Comparison of ENCODE assay signal across 12 cellular contexts in genomic region chrX:153347530-153347929, GRCh38. TPM values are rescaled to one million over a fixed set of nuclear protein-coding genes. Genes with fewer than 3 reads are reported as not detected.
"Had no signal": no experiment of that assay in that cellular context is flagged by ENCODE, and none has a peak within 500 bp of the region (broad histone marks: within the 10 kb centered on the region; RNA-seq: fewer than 3 reads in every experiment).

No MANE protein-coding gene starts in this region.

- H2AFZ ChIP-seq: GM23248 had no signal

- H3K4me2 ChIP-seq: KMS-11 had no signal

- H3K9me3 ChIP-seq: HAP-1 had no signal

- H3K4me1 ChIP-seq: HAP-1 had no signal

- H3K27ac ChIP-seq: GM23248, HL-60, KMS-11 had no signal

- H3K4me3 ChIP-seq: GM23248, HAP-1 had no signal

- ATAC-seq: HCT116 had no signal

- DNase-seq: GM23248, GOT3, H7, HFFc6, IMR-90, KBM-7 had no signal

- H3K9ac ChIP-seq: GM23248, KMS-11 had no signal

RNA-seq across cellular contexts. Expression of gene PNMA6F, which starts 26.0 kb away (rescaled TPM):
- total RNA-seq: GM23248, H4, H7, HFFc6, HT1080, IMR-90 had no signal
- polyA plus RNA-seq: GM23248, IMR-90 had no signal

RNA-seq across cellular contexts. Expression of gene PNMA6E, which starts 53.6 kb away (rescaled TPM):
- total RNA-seq: GM23248, H4, H7, HFFc6, IMR-90 had no signal
- polyA plus RNA-seq: GM23248, IMR-90 had no signal
